Comparison of ENCODE assay signal across 1 cellular context in genomic region chr17:50604470-50604869, GRCh38.
TF ChIP-seq lines count a peak whose summit lies in the region.

No MANE protein-coding gene starts in this region.

TF ChIP-seq in endothelial cell of umbilical vein, 7 proteins besides CTCF, POLR2A, EP300 and RAD21:
- TF ChIP-seq GATA2 (IDR thresholded peaks at IDR 0.05; ENCODE audit: insufficient read depth, insufficient read length, low read depth, low read length) (no peak), POLR2AphosphoS5 (IDR thresholded peaks at IDR 0.05; ENCODE audit: insufficient read depth, low read depth, low read length) (peak; percentile 55)
